Comparison of ENCODE assay signal across 1 cellular context in the genomic region with DNA sequence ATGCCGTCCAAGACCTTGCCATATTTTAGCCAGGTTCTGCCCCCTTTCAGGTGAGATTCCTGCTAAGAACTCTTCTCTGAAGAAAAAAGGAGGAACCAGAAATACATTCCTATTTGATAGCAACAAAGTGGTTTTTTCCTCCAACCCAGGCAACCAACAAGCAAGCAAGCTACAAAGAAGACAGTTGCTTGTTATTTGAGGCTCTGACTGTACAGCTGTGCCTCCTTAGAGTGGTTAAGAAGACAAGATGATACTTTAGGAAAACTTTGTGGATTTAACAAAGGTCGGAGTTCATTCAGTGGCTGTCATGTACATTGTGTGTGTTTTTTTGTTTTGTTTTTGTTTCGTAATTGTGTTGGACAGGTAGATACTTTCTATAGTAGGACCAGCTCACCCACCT.
TF ChIP-seq lines count a peak whose summit lies in the region.

No MANE protein-coding gene starts in this region.

TF ChIP-seq in IMR-90, 13 proteins besides CTCF, POLR2A, EP300 and RAD21:
- TF ChIP-seq RCOR1 (IDR thresholded peaks at IDR 0.05; ENCODE audit: insufficient replicate concordance, low read length) (no peak), FOS (IDR thresholded peaks at IDR 0.05; ENCODE audit: low read depth, low read length) (no peak), NFE2L2 (IDR thresholded peaks at IDR 0.05; ENCODE audit: low read depth, low read length) (no peak), MAFK (IDR thresholded peaks at IDR 0.05; ENCODE audit: low read depth, low read length) (no peak), RFX5 (IDR thresholded peaks at IDR 0.05; ENCODE audit: low read depth, low read length) (no peak), CHD1 (IDR thresholded peaks at IDR 0.05; ENCODE audit: low read depth, low read length) (no peak), BHLHE40 (IDR thresholded peaks at IDR 0.05; ENCODE audit: low read depth, low read length) (no peak)
- TF ChIP-seq, protein P1, sequence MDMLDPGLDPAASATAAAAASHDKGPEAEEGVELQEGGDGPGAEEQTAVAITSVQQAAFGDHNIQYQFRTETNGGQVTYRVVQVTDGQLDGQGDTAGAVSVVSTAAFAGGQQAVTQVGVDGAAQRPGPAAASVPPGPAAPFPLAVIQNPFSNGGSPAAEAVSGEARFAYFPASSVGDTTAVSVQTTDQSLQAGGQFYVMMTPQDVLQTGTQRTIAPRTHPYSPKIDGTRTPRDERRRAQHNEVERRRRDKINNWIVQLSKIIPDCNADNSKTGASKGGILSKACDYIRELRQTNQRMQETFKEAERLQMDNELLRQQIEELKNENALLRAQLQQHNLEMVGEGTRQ (IDR thresholded peaks at IDR 0.05; ENCODE audit: low read depth, low read length), result no peak
- TF ChIP-seq, protein P2, sequence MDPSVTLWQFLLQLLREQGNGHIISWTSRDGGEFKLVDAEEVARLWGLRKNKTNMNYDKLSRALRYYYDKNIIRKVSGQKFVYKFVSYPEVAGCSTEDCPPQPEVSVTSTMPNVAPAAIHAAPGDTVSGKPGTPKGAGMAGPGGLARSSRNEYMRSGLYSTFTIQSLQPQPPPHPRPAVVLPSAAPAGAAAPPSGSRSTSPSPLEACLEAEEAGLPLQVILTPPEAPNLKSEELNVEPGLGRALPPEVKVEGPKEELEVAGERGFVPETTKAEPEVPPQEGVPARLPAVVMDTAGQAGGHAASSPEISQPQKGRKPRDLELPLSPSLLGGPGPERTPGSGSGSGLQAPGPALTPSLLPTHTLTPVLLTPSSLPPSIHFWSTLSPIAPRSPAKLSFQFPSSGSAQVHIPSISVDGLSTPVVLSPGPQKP (IDR thresholded peaks at IDR 0.05; ENCODE audit: borderline replicate concordance, low read depth, low read length), result no peak
